22 cellular contexts compared by ENCODE assay signal in the genomic region with DNA sequence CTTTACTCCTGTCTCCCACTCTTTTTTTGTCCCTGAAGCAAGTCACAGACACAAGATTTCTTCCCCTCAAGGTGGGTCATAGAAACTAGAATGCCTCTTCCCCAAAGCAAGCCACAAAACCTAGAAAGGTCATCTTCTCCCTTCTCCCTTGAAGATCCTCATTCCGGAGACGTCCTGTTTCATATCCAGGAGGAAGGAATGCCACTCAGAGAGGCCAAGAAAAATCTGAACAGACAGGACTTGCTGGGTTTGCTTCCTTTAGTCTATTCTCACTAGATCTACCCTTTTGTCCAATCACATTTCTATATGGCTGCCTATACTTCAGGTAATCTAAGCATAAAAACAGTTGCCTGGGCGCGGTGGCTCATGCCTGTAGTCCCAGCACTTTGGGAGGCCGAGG. TPM values are rescaled to one million over a fixed set of nuclear protein-coding genes. Genes with fewer than 3 reads are reported as not detected.
DNase-seq lines count a peak whose midpoint lies in the region; TF ChIP-seq lines count a peak whose summit lies in the region.
"Had no signal": no experiment of that assay in that cellular context is flagged by ENCODE, and none has a peak within 500 bp of the region (broad histone marks: within the 10 kb centered on the region; RNA-seq: fewer than 3 reads in every experiment).

No MANE protein-coding gene starts in this region.

- H3K4me3 ChIP-seq in PC-9 (no peak overlapping the region), trophoblast cell (ENCODE audit: low read depth, low read length) (no peak overlapping the region)
- H3K4me3 ChIP-seq: BLaER1 had no signal

- no peak overlapping the region for H2BK5ac ChIP-seq in H9 (ENCODE audit: insufficient read length, low read length)
- H2BK5ac ChIP-seq in trophoblast cell (ENCODE audit: low read depth, low read length, poor library complexity) = no peak overlapping the region

- H4K20me1 ChIP-seq in H9 (ENCODE audit: control insufficient read depth, insufficient read depth, insufficient read length) (no peaks in the 10 kb centered on the region), PC-9 (ENCODE audit: insufficient read depth) (no peaks in the 10 kb centered on the region)
- H4K20me1 ChIP-seq: BLaER1 had no signal

- peak overlapping the region in 2 of 3 experiments; percentile 12 to 32; a peak in 1 of 7 replicates for H3K27ac Mint-ChIP-seq in H9
- H3K27ac Mint-ChIP-seq: CD14-positive monocyte; CD4-positive, alpha-beta memory T cell; CD4-positive, CD25-positive, alpha-beta regulatory T cell; CD8-positive, alpha-beta memory T cell had no signal

- no peak overlapping the region for H2AK5ac ChIP-seq in H9 (ENCODE audit: insufficient read length, low read length)
- no peak overlapping the region for H2AK5ac ChIP-seq in trophoblast cell (ENCODE audit: low read length)

- H2BK15ac ChIP-seq in H9 (ENCODE audit: low read depth, low read length) = no peak overlapping the region

- H4K8ac ChIP-seq in H9 (replicated peaks; ENCODE audit: insufficient read length, low read depth, low read length) = no peak overlapping the region
- H4K8ac ChIP-seq in trophoblast cell (ENCODE audit: low read depth, low read length) = no peak overlapping the region

- H2BK12ac ChIP-seq in H9 (ENCODE audit: insufficient read length, low read depth, low read length) = no peak overlapping the region
- no peak overlapping the region for H2BK12ac ChIP-seq in trophoblast cell (ENCODE audit: low read length)

- no peaks in the 10 kb centered on the region for H3K36me3 Mint-ChIP-seq in H9 (ENCODE audit: insufficient read depth in 1 of 3, low read depth in 3 of 3)
- H3K36me3 Mint-ChIP-seq: CD14-positive monocyte; CD4-positive, alpha-beta memory T cell; CD4-positive, CD25-positive, alpha-beta regulatory T cell; CD8-positive, alpha-beta memory T cell had no signal

- H3K4me2 ChIP-seq in H9 (ENCODE audit: insufficient read depth, insufficient read length, low read length) (no peak overlapping the region), PC-9 (no peak overlapping the region), trophoblast cell (ENCODE audit: low read length) (no peak overlapping the region)
- H3K4me2 ChIP-seq: BLaER1 had no signal

- no peak overlapping the region for H4K12ac ChIP-seq in trophoblast cell (ENCODE audit: low read depth, low read length)

- H2BK20ac ChIP-seq in H9 (ENCODE audit: low read depth, low read length, poor library complexity, severe bottlenecking) = no peak overlapping the region

- no peak overlapping the region for H2AFZ ChIP-seq in H9 (ENCODE audit: low read length)
- 0 out of 2 replicates have a peak overlapping the region, but pooled peaks have one; percentile 52 for H2AFZ ChIP-seq in PC-9
- no peak overlapping the region for H2AFZ ChIP-seq in trophoblast cell (ENCODE audit: insufficient read depth, low read length, poor library complexity)

- no peak overlapping the region for H4K5ac ChIP-seq in H9 (ENCODE audit: insufficient read length, low read depth, low read length)

- H3K4me3 Mint-ChIP-seq in H9 = no peak overlapping the region
- H3K4me3 Mint-ChIP-seq: CD14-positive monocyte; CD4-positive, alpha-beta memory T cell; CD4-positive, CD25-positive, alpha-beta regulatory T cell; CD8-positive, alpha-beta memory T cell had no signal

- H3K23me2 ChIP-seq in H9 (ENCODE audit: insufficient read length, low read depth, low read length, poor library complexity, severe bottlenecking) = no peaks in the 10 kb centered on the region

- intact Hi-C loops in PC-9 (cut with micrococcal nuclease; ENCODE audit: unreplicated experiment) = no loop called here

- H3K9ac ChIP-seq in H9 (ENCODE audit: extremely low read depth, insufficient read length, low read length) (no peak overlapping the region), trophoblast cell (ENCODE audit: low read length) (no peak overlapping the region)
- H3K9ac ChIP-seq: BLaER1 had no signal

- peaks cover 4% of the 10 kb centered on the region in 2 experiments; a peak in 2 of 4 replicates for H3K4me1 Mint-ChIP-seq in H9
- H3K4me1 Mint-ChIP-seq: CD14-positive monocyte; CD4-positive, alpha-beta memory T cell; CD4-positive, CD25-positive, alpha-beta regulatory T cell; CD8-positive, alpha-beta memory T cell had no signal

- no peak overlapping the region for H3K56ac ChIP-seq in H9 (ENCODE audit: insufficient read length, low read depth, low read length)

- H3K79me1 ChIP-seq in H9 (ENCODE audit: insufficient read depth, low read depth, low read length, poor library complexity, severe bottlenecking) (no peaks in the 10 kb centered on the region), trophoblast cell (ENCODE audit: low read length) (no peaks in the 10 kb centered on the region)

- H3K9me3 ChIP-seq in H9 (ENCODE audit: control insufficient read depth, low read depth, low read length) = no peaks in the 10 kb centered on the region
- no peaks in the 10 kb centered on the region for H3K9me3 ChIP-seq in PC-9 (ENCODE audit: insufficient read depth, low read depth)
- H3K9me3 ChIP-seq in trophoblast cell (ENCODE audit: insufficient read depth, low read depth, low read length) = no peaks in the 10 kb centered on the region
- H3K9me3 ChIP-seq: BE2C, BLaER1 had no signal

- in situ Hi-C loops in GM13977 (cut with MboI; ENCODE audit: low pct_unique_long_range_greater_than_20kb, low sequenced_read_pairs, unreplicated experiment) = loop anchor here (10.0 kb wide), 1 partner anchor 136 kb away; no protein-coding TSS in a partner anchor

- H3K4me1 ChIP-seq in H9 (ENCODE audit: insufficient read depth, low read length) = peaks cover 2% of the 10 kb centered on the region; the same call in 1 of the 2 replicates
- no peaks in the 10 kb centered on the region for H3K4me1 ChIP-seq in PC-9 (replicated peaks; ENCODE audit: insufficient read depth)
- H3K4me1 ChIP-seq in trophoblast cell (ENCODE audit: control insufficient read depth in 1 of 2, insufficient read depth in 2 of 2, low read length in 2 of 2) = no peaks in the 10 kb centered on the region
- H3K4me1 ChIP-seq: BE2C, BLaER1 had no signal

- no peak overlapping the region for H3K27ac ChIP-seq in H9 (ENCODE audit: insufficient read length, low read depth, low read length)
- H3K27ac ChIP-seq in PC-9 = no peak overlapping the region
- H3K27ac ChIP-seq in trophoblast cell (ENCODE audit: low read depth, low read length) = peak overlapping the region; percentile 58
- H3K27ac ChIP-seq: BLaER1 had no signal

- CTCF ChIA-PET in PC-9 (lab: Charles Lee) = no interaction called here

- TF ChIP-seq CTCF in H9 (conservative IDR thresholded peaks at IDR 0.05) = no peak
- TF ChIP-seq CTCF in PC-9 (conservative IDR thresholded peaks at IDR 0.05) = no peak
- no peak for TF ChIP-seq CTCF in GM13977 (IDR thresholded peaks at IDR 0.05; ENCODE audit: extremely low read depth, insufficient read depth, missing control alignments)

- no peak overlapping the region for H3K23ac ChIP-seq in H9 (ENCODE audit: insufficient read length, low read depth, low read length)
- no peak overlapping the region for H3K23ac ChIP-seq in trophoblast cell (ENCODE audit: low read length)

- no peak overlapping the region for H3K14ac ChIP-seq in H9 (ENCODE audit: insufficient read depth, low read length)
- no peak overlapping the region for H3K14ac ChIP-seq in trophoblast cell (ENCODE audit: low read length)

- no peaks in the 10 kb centered on the region for H3K27me3 Mint-ChIP-seq in H9 (ENCODE audit: low read depth)
- H3K27me3 Mint-ChIP-seq: CD4-positive, alpha-beta memory T cell; CD4-positive, CD25-positive, alpha-beta regulatory T cell; CD8-positive, alpha-beta memory T cell had no signal

- no peaks in the 10 kb centered on the region for H3K9me2 ChIP-seq in PC-9 (ENCODE audit: insufficient read depth)

- H3F3A ChIP-seq in PC-9 (ENCODE audit: insufficient read depth, low read depth) = no peaks in the 10 kb centered on the region

- H2BK120ac ChIP-seq in H9 (ENCODE audit: low read depth, low read length, poor library complexity, severe bottlenecking) = no peak overlapping the region
- H2BK120ac ChIP-seq in trophoblast cell (ENCODE audit: insufficient read depth, low read length, poor library complexity) = no peak overlapping the region

- H3K9me3 Mint-ChIP-seq in H9 = no peaks in the 10 kb centered on the region
- H3K9me3 Mint-ChIP-seq: CD14-positive monocyte; CD8-positive, alpha-beta memory T cell had no signal

- DNase-seq in H9 (no peak), PC-9 (no peak), islet precursor cell (peak; percentile 64), trophoblast cell (peak; percentile 68 to 85), erythroblast (lab: John Stamatoyannopoulos, UW) (no peak), HuH-7.5 (ENCODE audit: low spot score) (no peak), GM13977 (ENCODE audit: low spot score) (no peak)
- DNase-seq: 8988T; ACHN; BE2C; C1 segment of cervical spinal cord; CD4-positive, CD25-positive, alpha-beta regulatory T cell; CD8-positive, alpha-beta memory T cell; COR-L47; DMS 273 treated with DMSO at 0.1 percent for 48 hours; DMS153; DMS53; DMS79; GF-D8 had no signal

- H3K4ac ChIP-seq in H9 (ENCODE audit: low read depth, low read length) = no peak overlapping the region
- H3K4ac ChIP-seq in trophoblast cell (ENCODE audit: low read depth, low read length) = no peak overlapping the region

- POLR2A ChIA-PET in PC-9 (lab: Charles Lee; ENCODE audit: unreplicated experiment) = no interaction called here

- no peaks in the 10 kb centered on the region for H3K27me3 ChIP-seq in H9 (ENCODE audit: insufficient read depth, low read length)
- no peaks in the 10 kb centered on the region for H3K27me3 ChIP-seq in PC-9 (ENCODE audit: insufficient read depth, low read depth)
- no peaks in the 10 kb centered on the region for H3K27me3 ChIP-seq in trophoblast cell (ENCODE audit: insufficient read depth, low read length)
- H3K27me3 ChIP-seq: BE2C, BLaER1 had no signal

- TF ChIP-seq POLR2A in erythroblast (IDR thresholded peaks at IDR 0.05; ENCODE audit: low read length) = no peak

- H4K91ac ChIP-seq in H9 (ENCODE audit: insufficient read length, low read depth, low read length) (no peak overlapping the region), trophoblast cell (ENCODE audit: low read depth, low read length) (no peak overlapping the region)

- H3K79me2 ChIP-seq in H9 (ENCODE audit: insufficient read depth, low read length) = no peaks in the 10 kb centered on the region
- H3K79me2 ChIP-seq in PC-9 (ENCODE audit: low read depth) = no peaks in the 10 kb centered on the region
- no peaks in the 10 kb centered on the region for H3K79me2 ChIP-seq in trophoblast cell (ENCODE audit: control insufficient read depth, insufficient read depth, low read length, poor library complexity)

- H3K18ac ChIP-seq in H9 (ENCODE audit: insufficient read length, low read depth, low read length) (no peak overlapping the region), trophoblast cell (ENCODE audit: low read length) (no peak overlapping the region)

- WGBS in H9 (ENCODE audit: extremely low coverage, insufficient read length, low lambda C conversion rate) = no CpG with 5 or more reads among the region's 5 CpGs
- WGBS in trophoblast cell (ENCODE audit: extremely low coverage, insufficient coverage, insufficient read length) = no CpG with 5 or more reads among the region's 5 CpGs

- no peak overlapping the region for H3T11ph ChIP-seq in H9 (ENCODE audit: low read length)

- H3K36me3 ChIP-seq in PC-9 (ENCODE audit: low read depth) (no peaks in the 10 kb centered on the region), trophoblast cell (ENCODE audit: control insufficient read depth in 1 of 2, insufficient read depth in 2 of 2, low read length in 2 of 2) (no peaks in the 10 kb centered on the region)
- H3K36me3 ChIP-seq: BE2C, BLaER1 had no signal

- no TSS peak for BruUV-seq in PC-9 (replicated peaks; lab: Mats Ljungman, UMichigan)

RNA-seq across cellular contexts. Expression of a gene that starts 23.7 kb away (rescaled TPM):
- total RNA-seq in H9 (2021) = 12.9 and 16.7 TPM in 2 replicates
- total RNA-seq in PC-9 (2021) = not detected in 2 replicates
- polyA plus RNA-seq in trophoblast cell (2013) = 7.1 and 7.4 TPM in 2 replicates
- total RNA-seq: CD4-positive, alpha-beta memory T cell; CD4-positive, CD25-positive, alpha-beta regulatory T cell; CD8-positive, alpha-beta memory T cell had no signal
- polyA plus RNA-seq: CD14-positive monocyte; CD4-positive, alpha-beta memory T cell; CD4-positive, CD25-positive, alpha-beta regulatory T cell; CD8-positive, alpha-beta memory T cell had no signal

Comparison
In these comparisons a context has a peak if more than half of its experiments do, and no peak if none do; other contexts are left out.
1. DNase-seq: peak in islet precursor cell (single experiment) and trophoblast cell (2 of 2); none in H9 (single experiment), PC-9 (0 of 2), erythroblast (0 of 2), HuH-7.5 (single experiment) and GM13977 (single experiment).
2. RNA of a gene that starts 23.7 kb away (total RNA-seq): 12.9 to 16.7 TPM in H9; not detected in PC-9; every median in the first group is over 10 times any median in the second.